Comparison of ENCODE assay signal across 24 cellular contexts in genomic region chr1:226609836-226610455, GRCh38.
DNase-seq lines count a peak whose midpoint lies in the region; ATAC-seq and TF ChIP-seq lines count a peak whose summit lies in the region.
"Had no signal": no experiment of that assay in that cellular context is flagged by ENCODE, and none has a peak within 500 bp of the region (broad histone marks: within the 10 kb centered on the region; RNA-seq: fewer than 3 reads in every experiment).

No MANE protein-coding gene starts in this region.

- WGBS in right cardiac atrium = 61% methylated on average over 11 of the region's 11 CpGs

- TF ChIP-seq CTCF in AG09319 (IDR thresholded peaks at IDR 0.05; ENCODE audit: low read depth, low read length) = no peak

- H3K4me3 Mint-ChIP-seq in activated T-cell treated with anti-CD3 and anti-CD28 coated beads, Interleukin-2, amount 50 U/mL, for 24 hours = no peak overlapping the region
- H3K4me3 Mint-ChIP-seq: activated CD4-positive, alpha-beta T cell treated with anti-CD3 and anti-CD28 coated beads, Interleukin-2, amount 10 ng/mL, durations not matched to agents 24 days and 14 days; CD4-positive, alpha-beta memory T cell; effector memory CD8-positive, alpha-beta T cell; GM23338; nephron; T-cell had no signal

- H3K27ac ChIP-seq in right cardiac atrium (ENCODE audit: low read length) = no peak overlapping the region

- H3K27me3 Mint-ChIP-seq in activated T-cell treated with anti-CD3 and anti-CD28 coated beads, Interleukin-2, amount 50 U/mL, for 24 hours = no peaks in the 10 kb centered on the region

- ATAC-seq in right cardiac atrium = peak; percentile 37 to 38
- ATAC-seq in HG03045 (IDR thresholded peaks at IDR 0.05; ENCODE audit: unreplicated experiment) = no peak
- ATAC-seq in left colon = no peak
- no peak for ATAC-seq in GM19395 (IDR thresholded peaks at IDR 0.05; ENCODE audit: unreplicated experiment)
- ATAC-seq: effector memory CD8-positive, alpha-beta T cell; GM23338; T-cell had no signal

- H3K27ac Mint-ChIP-seq in activated T-cell treated with anti-CD3 and anti-CD28 coated beads, Interleukin-2, amount 50 U/mL, for 24 hours = no peak overlapping the region
- H3K27ac Mint-ChIP-seq: activated CD4-positive, alpha-beta T cell treated with anti-CD3 and anti-CD28 coated beads, Interleukin-2, amount 10 ng/mL, durations not matched to agents 24 days and 14 days; GM23338; T-cell had no signal

- no peaks in the 10 kb centered on the region for H3K36me3 Mint-ChIP-seq in activated T-cell treated with anti-CD3 and anti-CD28 coated beads, Interleukin-2, amount 50 U/mL, for 24 hours (ENCODE audit: low read depth)
- H3K36me3 Mint-ChIP-seq: CD4-positive, alpha-beta memory T cell had no signal

- H3K4me1 ChIP-seq in right cardiac atrium (ENCODE audit: control insufficient read depth, insufficient read depth, low read length) = no peaks in the 10 kb centered on the region

- no peaks in the 10 kb centered on the region for H3K27me3 ChIP-seq in right cardiac atrium (ENCODE audit: control insufficient read depth, insufficient read depth)

- DNase-seq in AG09319 (ENCODE audit: extremely low read depth, low read depth) (peak; percentile 27), NCI-H2107 (lab: John Stamatoyannopoulos, UW) (peak; percentile 43), epidermal melanocyte (ENCODE audit: insufficient read length, low spot score) (peak; percentile 76), right cardiac atrium (peak in 2 of 3 donors; percentile 56 to 60), left colon (no peak)
- DNase-seq in activated T-cell treated with anti-CD3 and anti-CD28 coated beads, Interleukin-2, amount 50 U/mL, for 24 hours = no peak
- DNase-seq: activated CD4-positive, alpha-beta T cell treated with anti-CD3 and anti-CD28 coated beads, Interleukin-2, amount 10 ng/mL, durations not matched to agents 24 days and 14 days; activated CD8-positive, alpha-beta memory T cell treated with anti-CD3 and anti-CD28 coated beads, Interleukin-2, amount 50 U/mL, for 4 hours; activated naive CD4-positive, alpha-beta T cell; anterior cingulate cortex; cerebellar nuclear complex; effector memory CD8-positive, alpha-beta T cell; KBM-7; kidney glomerular epithelial cell; NCI-H1092; NCI-H2081; NCI-H526; SHP77; T-cell had no signal

- no peaks in the 10 kb centered on the region for H3K4me1 Mint-ChIP-seq in activated T-cell treated with anti-CD3 and anti-CD28 coated beads, Interleukin-2, amount 50 U/mL, for 24 hours (ENCODE audit: low read depth)
- H3K4me1 Mint-ChIP-seq: activated CD4-positive, alpha-beta T cell treated with anti-CD3 and anti-CD28 coated beads, Interleukin-2, amount 10 ng/mL, durations not matched to agents 24 days and 14 days; CD4-positive, alpha-beta memory T cell; T-cell had no signal

- H3K4me3 ChIP-seq in right cardiac atrium (ENCODE audit: low read length) = no peak overlapping the region
- H3K4me3 ChIP-seq: GM23338 had no signal

- H3K9me3 ChIP-seq in right cardiac atrium (ENCODE audit: control insufficient read depth, low read length) = no peaks in the 10 kb centered on the region

- H3K9me3 Mint-ChIP-seq in activated T-cell treated with anti-CD3 and anti-CD28 coated beads, Interleukin-2, amount 50 U/mL, for 24 hours = no peaks in the 10 kb centered on the region
- H3K9me3 Mint-ChIP-seq: activated CD4-positive, alpha-beta T cell treated with anti-CD3 and anti-CD28 coated beads, Interleukin-2, amount 10 ng/mL, durations not matched to agents 24 days and 14 days; effector memory CD8-positive, alpha-beta T cell; nephron; T-cell had no signal

- intact Hi-C loops in right cardiac atrium (cut with DNase I) = loop anchor here (5.0 to 10.0 kb wide), 5 partner anchors 58 to 185 kb away; partner anchors contain the start of gene STUM (in 2 of the 4)
- intact Hi-C loops in left colon (cut with DNase I, micrococcal nuclease) = loop anchor here in 1 of 2 donors (5.0 to 10.0 kb wide), 2 partner anchors 63 to 175 kb away; partner anchors contain the start of gene STUM

Comparison
In these comparisons a context has a peak if more than half of its experiments do, and no peak if none do; other contexts are left out.
1. DNase-seq: peak in AG09319 (single experiment), NCI-H2107 (single experiment), epidermal melanocyte (single experiment) and right cardiac atrium (2 of 3); none in activated T-cell treated with anti-CD3 and anti-CD28 coated beads, Interleukin-2, amount 50 U/mL, for 24 hours (single experiment) and left colon (0 of 2).
2. ATAC-seq: peak in right cardiac atrium (2 of 2); none in HG03045 (single experiment), left colon (single experiment) and GM19395 (single experiment).